Comparison of ENCODE assay signal across 8 cellular contexts in genomic region chr15:84023636-84024035, GRCh38.
DNase-seq lines count a peak whose midpoint lies in the region; ATAC-seq and TF ChIP-seq lines count a peak whose summit lies in the region.

No MANE protein-coding gene starts in this region.

- no peak overlapping the region for H3K27ac Mint-ChIP-seq in HFFc6
- no peak overlapping the region for H3K27ac Mint-ChIP-seq in activated CD8-positive, alpha-beta T cell treated with anti-CD3 and anti-CD28 coated beads, Interleukin-2, amount 10 ng/mL, durations not matched to agents 7 days and 5 days
- H3K27ac Mint-ChIP-seq in effector memory CD8-positive, alpha-beta T cell: no peak overlapping the region

- no peak for ATAC-seq in activated CD8-positive, alpha-beta T cell treated with anti-CD3 and anti-CD28 coated beads, Interleukin-2, amount 10 ng/mL, durations not matched to agents 7 days and 5 days
- no peak for ATAC-seq in HG03469 (IDR thresholded peaks at IDR 0.05; ENCODE audit: unreplicated experiment)
- no peak for ATAC-seq in effector memory CD8-positive, alpha-beta T cell (replicated peaks)

- no peaks in the 10 kb centered on the region for H3K36me3 Mint-ChIP-seq in HFFc6 (ENCODE audit: low read depth)
- no peaks in the 10 kb centered on the region for H3K36me3 Mint-ChIP-seq in activated CD8-positive, alpha-beta T cell treated with anti-CD3 and anti-CD28 coated beads, Interleukin-2, amount 10 ng/mL, durations not matched to agents 7 days and 5 days (ENCODE audit: low read depth)
- H3K36me3 Mint-ChIP-seq in effector memory CD8-positive, alpha-beta T cell (ENCODE audit: insufficient read depth): no peaks in the 10 kb centered on the region

- peaks cover 45% of the 10 kb centered on the region for H3K9me3 Mint-ChIP-seq in HFFc6
- H3K9me3 Mint-ChIP-seq in activated CD8-positive, alpha-beta T cell treated with anti-CD3 and anti-CD28 coated beads, Interleukin-2, amount 10 ng/mL, durations not matched to agents 7 days and 5 days (ENCODE audit: insufficient read depth): no peaks in the 10 kb centered on the region
- H3K9me3 Mint-ChIP-seq in effector memory CD8-positive, alpha-beta T cell: peaks cover 0 to under 1% of the 10 kb centered on the region in 2 donors

- peak; percentile 44; the same call in 1 of the 2 replicates for TF ChIP-seq CTCF in HFFc6 (IDR thresholded peaks at IDR 0.05)

- no peaks in the 10 kb centered on the region for H3K27me3 Mint-ChIP-seq in HFFc6 (ENCODE audit: insufficient read depth)
- peaks cover 2% of the 10 kb centered on the region for H3K27me3 Mint-ChIP-seq in activated CD8-positive, alpha-beta T cell treated with anti-CD3 and anti-CD28 coated beads, Interleukin-2, amount 10 ng/mL, durations not matched to agents 7 days and 5 days (ENCODE audit: low read depth)
- H3K27me3 Mint-ChIP-seq in effector memory CD8-positive, alpha-beta T cell: peaks cover 8% of the 10 kb centered on the region in 2 donors

- no peaks in the 10 kb centered on the region for H3K4me1 Mint-ChIP-seq in HFFc6 (ENCODE audit: low read depth)
- no peaks in the 10 kb centered on the region for H3K4me1 Mint-ChIP-seq in activated CD8-positive, alpha-beta T cell treated with anti-CD3 and anti-CD28 coated beads, Interleukin-2, amount 10 ng/mL, durations not matched to agents 7 days and 5 days (ENCODE audit: low read depth)
- no peaks in the 10 kb centered on the region for H3K4me1 Mint-ChIP-seq in effector memory CD8-positive, alpha-beta T cell (ENCODE audit: low read depth in 2 of 2)

- CTCF ChIA-PET in activated CD8-positive, alpha-beta T cell treated with anti-CD3 and anti-CD28 coated beads, Interleukin-2, amount 10 ng/mL, durations not matched to agents 7 days and 5 days (lab: Charles Lee): no interaction called here

- POLR2A ChIA-PET in activated CD8-positive, alpha-beta T cell treated with anti-CD3 and anti-CD28 coated beads, Interleukin-2, amount 10 ng/mL, durations not matched to agents 7 days and 5 days (lab: Charles Lee): interaction anchor here (0.6 kb wide), 1 partner anchor 145 kb away, joined by 3 read pairs; no protein-coding TSS in a partner anchor

- H3K4me3 Mint-ChIP-seq in HFFc6: no peak overlapping the region
- H3K4me3 Mint-ChIP-seq in activated CD8-positive, alpha-beta T cell treated with anti-CD3 and anti-CD28 coated beads, Interleukin-2, amount 10 ng/mL, durations not matched to agents 7 days and 5 days: no peak overlapping the region
- H3K4me3 Mint-ChIP-seq in effector memory CD8-positive, alpha-beta T cell: no peak overlapping the region

- DNase-seq in COR-L47 (lab: John Stamatoyannopoulos, UW) (peak; percentile 11), HFFc6 (no peak), kidney tubule cell (ENCODE audit: low spot score) (peak; percentile 24), NCI-H2081 treated with DMSO at 0.1 percent for 48 hours (lab: John Stamatoyannopoulos, UW) (no peak), amygdala (lab: John Stamatoyannopoulos, UW) (no peak)
- peak; percentile 27 for DNase-seq in activated CD8-positive, alpha-beta T cell treated with anti-CD3 and anti-CD28 coated beads, Interleukin-2, amount 10 ng/mL, durations not matched to agents 7 days and 5 days
- no peak for DNase-seq in effector memory CD8-positive, alpha-beta T cell

Comparison
In these comparisons a context has a peak if more than half of its experiments do, and no peak if none do; other contexts are left out.
1. DNase-seq: peak in COR-L47 (single experiment), activated CD8-positive, alpha-beta T cell treated with anti-CD3 and anti-CD28 coated beads, Interleukin-2, amount 10 ng/mL, durations not matched to agents 7 days and 5 days (single experiment) and kidney tubule cell (single experiment); none in HFFc6 (single experiment), NCI-H2081 treated with DMSO at 0.1 percent for 48 hours (single experiment), effector memory CD8-positive, alpha-beta T cell (0 of 3) and amygdala (0 of 56).